In the genomic region with DNA sequence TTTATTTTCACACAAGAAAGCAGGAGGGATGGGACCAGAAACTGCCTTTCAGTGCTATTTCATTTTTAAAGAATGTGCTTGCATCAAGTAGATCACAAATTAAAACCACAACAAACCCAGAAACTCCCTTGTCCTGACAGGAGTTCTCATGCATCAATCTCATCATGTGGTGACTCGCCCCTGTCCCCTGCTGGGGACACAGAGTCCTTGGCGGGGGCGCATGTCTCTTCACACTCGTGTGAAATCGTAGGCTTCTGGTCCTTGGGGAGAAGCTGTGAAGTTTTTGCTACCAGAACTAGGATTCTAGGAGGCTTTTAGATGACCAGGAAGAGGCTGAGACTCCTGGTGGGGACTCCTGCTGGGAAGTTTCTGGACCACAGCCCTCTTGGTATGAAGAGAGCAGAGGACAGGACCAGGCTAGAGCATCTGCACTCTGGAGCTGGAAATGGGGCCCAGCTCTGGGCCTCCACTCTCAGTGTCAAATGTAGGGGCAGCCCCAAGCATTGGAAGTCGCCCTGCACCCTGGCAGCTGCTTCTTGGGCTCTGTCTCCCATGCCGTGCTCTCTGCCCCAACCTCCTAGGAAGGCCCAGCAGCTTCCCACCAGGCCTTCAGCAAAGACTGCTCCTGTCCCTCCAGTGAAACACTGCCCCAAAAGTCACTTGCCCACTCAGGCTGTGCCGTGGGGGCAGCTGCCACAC, we compare ENCODE assay signal across 9 cellular contexts. TPM values are rescaled to one million over a fixed set of nuclear protein-coding genes. Genes with fewer than 3 reads are reported as not detected.
DNase-seq lines count a peak whose midpoint lies in the region; ATAC-seq and TF ChIP-seq lines count a peak whose summit lies in the region.
"Had no signal": no experiment of that assay in that cellular context is flagged by ENCODE, and none has a peak within 500 bp of the region (broad histone marks: within the 10 kb centered on the region; RNA-seq: fewer than 3 reads in every experiment).

No MANE protein-coding gene starts in this region.

- H3K27me3 Mint-ChIP-seq in activated CD8-positive, alpha-beta memory T cell treated with anti-CD3 and anti-CD28 coated beads, Interleukin-2, amount 10 ng/mL, durations not matched to agents 7 days and 5 days, result peaks cover 12% of the 10 kb centered on the region

- H3K36me3 Mint-ChIP-seq in activated CD8-positive, alpha-beta memory T cell treated with anti-CD3 and anti-CD28 coated beads, Interleukin-2, amount 10 ng/mL, durations not matched to agents 7 days and 5 days, result peaks cover 5% of the 10 kb centered on the region

- H3K36me3 ChIP-seq in colonic mucosa (no peaks in the 10 kb centered on the region), vagina (no peaks in the 10 kb centered on the region)

- peak; percentile 41 for ATAC-seq in GM21786 (IDR thresholded peaks at IDR 0.05; ENCODE audit: unreplicated experiment)
- no peak for ATAC-seq in activated CD8-positive, alpha-beta memory T cell treated with anti-CD3 and anti-CD28 coated beads, Interleukin-2, amount 10 ng/mL, durations not matched to agents 7 days and 5 days

- H3K9me3 ChIP-seq in colonic mucosa (no peaks in the 10 kb centered on the region), vagina (no peaks in the 10 kb centered on the region)

- intact Hi-C loops in colonic mucosa (cut with DNase I), result no loop called here
- intact Hi-C loops in vagina (cut with DNase I), result no loop called here

- peaks cover 3% of the 10 kb centered on the region for H3K9me3 Mint-ChIP-seq in activated CD8-positive, alpha-beta memory T cell treated with anti-CD3 and anti-CD28 coated beads, Interleukin-2, amount 10 ng/mL, durations not matched to agents 7 days and 5 days (ENCODE audit: low read depth)

- H3K4me3 Mint-ChIP-seq in activated CD8-positive, alpha-beta memory T cell treated with anti-CD3 and anti-CD28 coated beads, Interleukin-2, amount 10 ng/mL, durations not matched to agents 7 days and 5 days, result no peak overlapping the region

- CTCF ChIA-PET in activated CD8-positive, alpha-beta memory T cell treated with anti-CD3 and anti-CD28 coated beads, Interleukin-2, amount 10 ng/mL, durations not matched to agents 7 days and 5 days (lab: Charles Lee), result interaction anchor here (0.6 kb wide), 1 partner anchor 266 kb away, joined by 3 read pairs; no protein-coding TSS in a partner anchor

- TF ChIP-seq CTCF in colonic mucosa (IDR thresholded peaks at IDR 0.05) (no peak), vagina (IDR thresholded peaks at IDR 0.05) (no peak)

- peaks cover 10% of the 10 kb centered on the region for H3K4me1 Mint-ChIP-seq in activated CD8-positive, alpha-beta memory T cell treated with anti-CD3 and anti-CD28 coated beads, Interleukin-2, amount 10 ng/mL, durations not matched to agents 7 days and 5 days

- H3K4me3 ChIP-seq in colonic mucosa (no peak overlapping the region), vagina (no peak overlapping the region)

- TF ChIP-seq POLR2A in vagina (IDR thresholded peaks at IDR 0.05), result no peak

- H3K4me1 ChIP-seq in colonic mucosa (peaks cover 5% of the 10 kb centered on the region), vagina (peaks cover 31% of the 10 kb centered on the region)

- H3K27me3 ChIP-seq in colonic mucosa (no peaks in the 10 kb centered on the region), vagina (no peaks in the 10 kb centered on the region)

- H3K9ac ChIP-seq in colonic mucosa (ENCODE audit: low read depth in 2 of 2, low read length in 2 of 2), result no peak overlapping the region

- no peak overlapping the region for H3K27ac Mint-ChIP-seq in activated CD8-positive, alpha-beta memory T cell treated with anti-CD3 and anti-CD28 coated beads, Interleukin-2, amount 10 ng/mL, durations not matched to agents 7 days and 5 days

- peak; percentile 12 for DNase-seq in Caki2 (ENCODE audit: low read depth)
- peak; percentile 32 for DNase-seq in activated CD8-positive, alpha-beta memory T cell treated with anti-CD3 and anti-CD28 coated beads, Interleukin-2, amount 10 ng/mL, durations not matched to agents 7 days and 5 days
- DNase-seq in myocyte (ENCODE audit: low read depth), result peak; percentile 49
- no peak for DNase-seq in HCEC 1CT
- DNase-seq in colonic mucosa, result no peak
- no peak for DNase-seq in vagina (ENCODE audit: extremely low spot score in 2 of 2)
- DNase-seq in UCSD-AML1 (lab: John Stamatoyannopoulos, UW; ENCODE audit: unreplicated experiment), result no peak
- DNase-seq: activated naive CD4-positive, alpha-beta T cell treated with anti-CD3 and anti-CD28 coated beads, Interleukin-2, amount 50 U/mL, for 16 hours had no signal

- H3K27ac ChIP-seq in colonic mucosa (no peak overlapping the region), vagina (no peak overlapping the region)

- in situ Hi-C loops in Caki2 (cut with HindIII; ENCODE audit: low pct_unique_long_range_greater_than_20kb, low sequenced_read_pairs), result no loop called here

RNA-seq across cellular contexts. Expression of a gene that starts 9.8 kb away (rescaled TPM):
- 0.17 TPM in 1 of 2 replicates, not detected in the other for total RNA-seq in Caki2 (2014; rRNA removed; shearing (Covaris generic); ENCODE audit: low replicate concordance)
- not detected for total RNA-seq in activated CD8-positive, alpha-beta memory T cell treated with anti-CD3 and anti-CD28 coated beads, Interleukin-2, amount 10 ng/mL, durations not matched to agents 7 days and 5 days
- total RNA-seq in myocyte, result not detected in 2 replicates
- not detected for polyA plus RNA-seq in myocyte (2012)
- total RNA-seq in colonic mucosa, result not detected
- total RNA-seq in vagina, result not detected

RNA-seq across cellular contexts. Expression of a gene that starts 23.8 kb away (rescaled TPM):
- total RNA-seq in Caki2 (2014; rRNA removed; shearing (Covaris generic); ENCODE audit: low replicate concordance), result 0.03 and 0.17 TPM in 2 replicates
- under 1 TPM; 0.05 to 0.23 TPM for total RNA-seq in activated CD8-positive, alpha-beta memory T cell treated with anti-CD3 and anti-CD28 coated beads, Interleukin-2, amount 10 ng/mL, durations not matched to agents 7 days and 5 days
- total RNA-seq in myocyte (107 and 137 TPM in 2 replicates), colonic mucosa (1 to 10 TPM in 1 of 2 donors, under 1 TPM in 1; 0.72 to 4.7 TPM), vagina (4.7 TPM)
- polyA plus RNA-seq in myocyte (2012), result 62.2 TPM

Comparison
In these comparisons a context has a peak if more than half of its experiments do, and no peak if none do; other contexts are left out.
1. DNase-seq: peak in Caki2 (single experiment), activated CD8-positive, alpha-beta memory T cell treated with anti-CD3 and anti-CD28 coated beads, Interleukin-2, amount 10 ng/mL, durations not matched to agents 7 days and 5 days (single experiment) and myocyte (single experiment); none in HCEC 1CT (single experiment), colonic mucosa (single experiment), vagina (0 of 2) and UCSD-AML1 (single experiment).
2. RNA of a gene that starts 23.8 kb away (total RNA-seq): 107 to 137 TPM in myocyte; 0.72 to 4.7 TPM in colonic mucosa, 4.7 TPM in vagina (single experiment), 0.05 to 0.23 TPM in activated CD8-positive, alpha-beta memory T cell treated with anti-CD3 and anti-CD28 coated beads, Interleukin-2, amount 10 ng/mL, durations not matched to agents 7 days and 5 days and 0.03 to 0.17 TPM in Caki2; every median in the first group is over 10 times any median in the second.